Comparison of ENCODE assay signal across 1 cellular context in genomic region chr1:198031086-198031485, GRCh38.
TF ChIP-seq lines count a peak whose summit lies in the region.

No MANE protein-coding gene starts in this region.

TF ChIP-seq in liver, 16 proteins besides CTCF, POLR2A, EP300 and RAD21 (continued from another document):
- no peak for TF ChIP-seq REST (IDR thresholded peaks at IDR 0.05)
- no peak for TF ChIP-seq EGR1 (IDR thresholded peaks at IDR 0.05; ENCODE audit: low read depth in 2 of 2)
- TF ChIP-seq YY1 (IDR thresholded peaks at IDR 0.05): no peak
- no peak for TF ChIP-seq ZBTB33 (IDR thresholded peaks at IDR 0.05)
- no peak for TF ChIP-seq FOXA2 (IDR thresholded peaks at IDR 0.05)
- no peak for TF ChIP-seq GABPA (IDR thresholded peaks at IDR 0.05 in 1 of 2, conservative IDR thresholded peaks at IDR 0.05 in 1 of 2)
- TF ChIP-seq SP1 (IDR thresholded peaks at IDR 0.05): peak; percentile 48
- TF ChIP-seq JUND (IDR thresholded peaks at IDR 0.05): peak; percentile 34 to 41
- TF ChIP-seq HNF4A (conservative IDR thresholded peaks at IDR 0.05): peak; percentile 47 to 62
- TF ChIP-seq ATF3 (IDR thresholded peaks at IDR 0.05): no peak
- TF ChIP-seq RXRA (IDR thresholded peaks at IDR 0.05): peak in 1 of 2 donors; percentile 5
- TF ChIP-seq FOXA1 (IDR thresholded peaks at IDR 0.05): no peak
- TF ChIP-seq NR2F2 (IDR thresholded peaks at IDR 0.05): peak; percentile 9
- no peak for TF ChIP-seq MAX (IDR thresholded peaks at IDR 0.05)
